ENCODE assay signal across 12 cellular contexts in genomic region chr11:93512965-93513667, GRCh38. TPM values are rescaled to one million over a fixed set of nuclear protein-coding genes. Genes with fewer than 3 reads are reported as not detected.
A peak's percentile ranks its signal among the peaks of the same experiment; 100 is the strongest.
DNase-seq lines count a peak whose midpoint lies in the region; ATAC-seq lines count a peak whose summit lies in the region.
"Had no signal": no experiment of that assay in that cellular context is flagged by ENCODE, and none has a peak within 500 bp of the region (broad histone marks: within the 10 kb centered on the region; RNA-seq: fewer than 3 reads in every experiment).

No MANE protein-coding gene starts in this region.

- no peak overlapping the region for H3K9ac ChIP-seq in mesenchymal stem cell (ENCODE audit: low read length)

- no peak overlapping the region for H3K18ac ChIP-seq in mesenchymal stem cell (ENCODE audit: low read depth in 1 of 2, low read length in 2 of 2)

- no peak overlapping the region for H2BK12ac ChIP-seq in mesenchymal stem cell (ENCODE audit: low read length in 2 of 2)

- H3K36me3 Mint-ChIP-seq in activated T-helper 17 cell treated with anti-CD3 and anti-CD28 coated beads, Interleukin-2, amount 50 U/mL, for 72 hours (ENCODE audit: low read depth) = peaks cover 5% of the 10 kb centered on the region

- no peak overlapping the region for H4K8ac ChIP-seq in mesenchymal stem cell (ENCODE audit: low read length)

- H2BK120ac ChIP-seq in mesenchymal stem cell (ENCODE audit: low read depth, low read length) = no peak overlapping the region

- no peak overlapping the region for H4K91ac ChIP-seq in mesenchymal stem cell (ENCODE audit: low read length)

- peak overlapping the region; percentile 72 for H3K4me3 Mint-ChIP-seq in activated T-helper 17 cell treated with anti-CD3 and anti-CD28 coated beads, Interleukin-2, amount 50 U/mL, for 72 hours
- H3K4me3 Mint-ChIP-seq: activated T-cell treated with anti-CD3 and anti-CD28 coated beads, Interleukin-2, amount 50 U/mL, for 24 hours had no signal

- no peaks in the 10 kb centered on the region for H3K9me3 Mint-ChIP-seq in activated T-helper 17 cell treated with anti-CD3 and anti-CD28 coated beads, Interleukin-2, amount 50 U/mL, for 72 hours

- H3K4me3 ChIP-seq in aorta (ENCODE audit: low read length in 2 of 2) (no peak overlapping the region), mesenchymal stem cell (ENCODE audit: insufficient read depth in 1 of 2, low read depth in 1 of 2, low read length in 2 of 2) (no peak overlapping the region)
- H3K4me3 ChIP-seq: cardiac muscle cell, K562 had no signal

- H3K79me1 ChIP-seq in mesenchymal stem cell (replicated peaks; ENCODE audit: low read length, poor library complexity, severe bottlenecking) = peaks cover 29% of the 10 kb centered on the region

- H3K4me2 ChIP-seq in mesenchymal stem cell (ENCODE audit: low read length, poor library complexity, severe bottlenecking) = no peak overlapping the region

- H3K36me3 ChIP-seq in aorta (ENCODE audit: control insufficient read depth in 1 of 2, insufficient read depth in 2 of 2, low read length in 1 of 2) (peaks cover 2 to 3% of the 10 kb centered on the region in 2 donors), mesenchymal stem cell (ENCODE audit: control insufficient read depth in 1 of 2, insufficient read depth in 2 of 2, low read depth in 1 of 2, low read length in 2 of 2) (no peaks in the 10 kb centered on the region)
- H3K36me3 ChIP-seq: cardiac muscle cell had no signal

- H3K14ac ChIP-seq in mesenchymal stem cell (ENCODE audit: low read length in 2 of 2) = no peak overlapping the region

- no peaks in the 10 kb centered on the region for H3K9me3 ChIP-seq in aorta (ENCODE audit: control insufficient read depth, low read length)
- no peaks in the 10 kb centered on the region for H3K9me3 ChIP-seq in mesenchymal stem cell (ENCODE audit: control insufficient read depth, low read length)

- DNase-seq in stimulated activated CD4-positive, alpha-beta T cell treated with anti-CD3 and anti-CD28 coated beads, Interleukin-4, amount 100 ng/mL, for 24 hours = no peak
- DNase-seq in aorta = no peak
- no peak for DNase-seq in mesenchymal stem cell
- DNase-seq: activated T-cell treated with anti-CD3 and anti-CD28 coated beads, Interleukin-2, amount 50 U/mL, for 24 hours; DMS153; islet precursor cell had no signal

- peak; percentile 65 for ATAC-seq in GM19035 (IDR thresholded peaks at IDR 0.05; ENCODE audit: unreplicated experiment)
- peak; percentile 68 for ATAC-seq in GM21619 (IDR thresholded peaks at IDR 0.05; ENCODE audit: unreplicated experiment)
- ATAC-seq in HG03108 (IDR thresholded peaks at IDR 0.05; ENCODE audit: unreplicated experiment) = peak; percentile 50
- ATAC-seq in activated T-helper 17 cell treated with anti-CD3 and anti-CD28 coated beads, Interleukin-2, amount 50 U/mL, for 72 hours (replicated peaks) = no peak
- ATAC-seq in aorta (ENCODE audit: low FRiP score) = no peak
- ATAC-seq: K562 had no signal

- H2AFZ ChIP-seq in mesenchymal stem cell (ENCODE audit: low read depth, low read length) = no peak overlapping the region

- no peak overlapping the region for H3K4ac ChIP-seq in mesenchymal stem cell (ENCODE audit: low read depth in 1 of 2, low read length in 2 of 2)

- 96% methylated on average over 3 of the region's 3 CpGs for WGBS in aorta, 2 donors
- WGBS in mesenchymal stem cell = 100% methylated on average over 2 of the region's 3 CpGs

- H3K4me1 ChIP-seq in aorta (ENCODE audit: control insufficient read depth in 1 of 2, insufficient read depth in 2 of 2, low read length in 2 of 2) (no peaks in the 10 kb centered on the region), mesenchymal stem cell (ENCODE audit: control insufficient read depth, insufficient read depth, low read depth, low read length) (peaks cover 2% of the 10 kb centered on the region)

- H2BK5ac ChIP-seq in mesenchymal stem cell (ENCODE audit: low read depth, low read length, poor library complexity, severe bottlenecking) = no peak overlapping the region

- H2BK15ac ChIP-seq in mesenchymal stem cell (ENCODE audit: low read depth, poor library complexity, severe bottlenecking) = no peak overlapping the region

- peak overlapping the region; percentile 97 for H3K27ac Mint-ChIP-seq in activated T-helper 17 cell treated with anti-CD3 and anti-CD28 coated beads, Interleukin-2, amount 50 U/mL, for 72 hours

- no peak overlapping the region for H2AK5ac ChIP-seq in mesenchymal stem cell (ENCODE audit: low read length, severe bottlenecking)

- no peaks in the 10 kb centered on the region for H3K27me3 Mint-ChIP-seq in activated T-helper 17 cell treated with anti-CD3 and anti-CD28 coated beads, Interleukin-2, amount 50 U/mL, for 72 hours
- H3K27me3 Mint-ChIP-seq: activated T-cell treated with anti-CD3 and anti-CD28 coated beads, Interleukin-2, amount 50 U/mL, for 24 hours had no signal

- no peak overlapping the region for H3K27ac ChIP-seq in aorta (ENCODE audit: low read depth in 1 of 2, low read length in 2 of 2)
- no peak overlapping the region for H3K27ac ChIP-seq in mesenchymal stem cell (ENCODE audit: low read length, poor library complexity, severe bottlenecking)
- H3K27ac ChIP-seq: cardiac muscle cell had no signal

- H3K4me1 Mint-ChIP-seq in activated T-helper 17 cell treated with anti-CD3 and anti-CD28 coated beads, Interleukin-2, amount 50 U/mL, for 72 hours = peaks cover 12% of the 10 kb centered on the region

- no peaks in the 10 kb centered on the region for H3K27me3 ChIP-seq in aorta (ENCODE audit: control insufficient read depth in 1 of 2, insufficient read depth in 2 of 2, low read length in 1 of 2)
- no peaks in the 10 kb centered on the region for H3K27me3 ChIP-seq in mesenchymal stem cell (ENCODE audit: control insufficient read depth in 1 of 2, insufficient read depth in 1 of 2, low read length in 2 of 2)
- H3K27me3 ChIP-seq: cardiac muscle cell had no signal

- H3K23ac ChIP-seq in mesenchymal stem cell (ENCODE audit: low read length in 2 of 2) = no peak overlapping the region

- intact Hi-C loops in aorta (cut with DNase I) = no loop called here

RNA-seq across cellular contexts. Expression of gene SMCO4, which starts 30.1 kb away (rescaled TPM):
- total RNA-seq in activated T-helper 17 cell treated with anti-CD3 and anti-CD28 coated beads, Interleukin-2, amount 50 U/mL, for 72 hours = 10 to 100 TPM; 49.3 to 82.4 TPM
- 10 to 100 TPM; 24.9 to 26.4 TPM for total RNA-seq in aorta
- 10 to 100 TPM; 16.1 to 41.4 TPM for polyA plus RNA-seq in aorta
- polyA plus RNA-seq in mesenchymal stem cell (2013, experiment 1 of 2) = 8.1 TPM
- polyA plus RNA-seq in mesenchymal stem cell (2013, experiment 2 of 2) = 10.2 TPM

Comparison
In these comparisons a context has a peak if more than half of its experiments do, and no peak if none do; other contexts are left out.
1. ATAC-seq: peak in GM19035 (single experiment), GM21619 (single experiment) and HG03108 (single experiment); none in activated T-helper 17 cell treated with anti-CD3 and anti-CD28 coated beads, Interleukin-2, amount 50 U/mL, for 72 hours (single experiment) and aorta (single experiment).